In genomic region chr6:116096979-116097816, GRCh38 we compare ENCODE assay signal across 11 cellular contexts. TPM values are rescaled to one million over a fixed set of nuclear protein-coding genes. Genes with fewer than 3 reads are reported as not detected.
DNase-seq lines count a peak whose midpoint lies in the region; ATAC-seq and TF ChIP-seq lines count a peak whose summit lies in the region.
"Had no signal": no experiment of that assay in that cellular context is flagged by ENCODE, and none has a peak within 500 bp of the region (broad histone marks: within the 10 kb centered on the region; RNA-seq: fewer than 3 reads in every experiment).

No MANE protein-coding gene starts in this region.

- H4K20me1 ChIP-seq in OCI-LY7 (ENCODE audit: insufficient read depth, low read length): no peaks in the 10 kb centered on the region

- peak; percentile 76 for TF ChIP-seq CTCF in OCI-LY7 (conservative IDR thresholded peaks at IDR 0.05; ENCODE audit: low read length)
- TF ChIP-seq CTCF in fibroblast of mammary gland (conservative IDR thresholded peaks at IDR 0.05; ENCODE audit: control insufficient read depth, insufficient read depth, low read depth, low read length): peak; percentile 48
- TF ChIP-seq CTCF in thoracic aorta (IDR thresholded peaks at IDR 0.05): peak; percentile 59

- no peak for ATAC-seq in thoracic aorta (ENCODE audit: insufficient number of reproducible peaks, low FRiP score, low read depth)
- ATAC-seq in HG03571 (IDR thresholded peaks at IDR 0.05; ENCODE audit: unreplicated experiment): no peak
- ATAC-seq in GM21390 (IDR thresholded peaks at IDR 0.05; ENCODE audit: unreplicated experiment): no peak

- H3K4me1 ChIP-seq in OCI-LY7 (ENCODE audit: insufficient read depth, low read length, poor library complexity, severe bottlenecking) (peaks cover 23% of the 10 kb centered on the region), thoracic aorta (ENCODE audit: control insufficient read depth in 1 of 2, low read depth in 2 of 2) (peaks cover 24 to 54% of the 10 kb centered on the region in 2 donors)

- POLR2A ChIA-PET in OCI-LY7 (lab: Charles Lee): interaction anchor here (1.0 to 1.8 kb wide), 3 partner anchors 78 to 83 kb away, joined by 4 to 6 read pairs (median 4); no protein-coding TSS in a partner anchor

- BruUV-seq in OCI-LY7 (replicated peaks; lab: Mats Ljungman, UMichigan): no TSS peak

- H3K4me3 ChIP-seq in OCI-LY7 (ENCODE audit: low read depth, low read length, poor library complexity, severe bottlenecking): no peak overlapping the region
- H3K4me3 ChIP-seq in fibroblast of mammary gland (ENCODE audit: control insufficient read depth, low read depth, low read length): no peak overlapping the region
- H3K4me3 ChIP-seq in thoracic aorta: no peak overlapping the region

- H3K36me3 ChIP-seq in OCI-LY7 (ENCODE audit: insufficient read depth, low read length): 0 out of 2 replicates have a peak, but pooled peaks cover 3% of the 10 kb centered on the region
- no peaks in the 10 kb centered on the region for H3K36me3 ChIP-seq in thoracic aorta

- H3K79me2 ChIP-seq in OCI-LY7 (ENCODE audit: insufficient read depth, low read depth, low read length): peaks cover 9% of the 10 kb centered on the region

- no peaks in the 10 kb centered on the region for H3K27me3 ChIP-seq in thoracic aorta (replicated peaks; ENCODE audit: insufficient read depth)

- DNase-seq in SIG-M5 treated with dmso at 0.1 percent for 504 hours (lab: John Stamatoyannopoulos, UW; ENCODE audit: unreplicated experiment): peak; percentile 16
- DNase-seq in SIG-M5 (lab: John Stamatoyannopoulos, UW): no peak
- DNase-seq in OCI-LY7 (ENCODE audit: low spot score): peak; percentile 25
- peak; percentile 38 for DNase-seq in fibroblast of mammary gland (ENCODE audit: low read depth)
- DNase-seq in thoracic aorta (ENCODE audit: low spot score): no peak
- no peak for DNase-seq in activated effector memory CD4-positive, alpha-beta T cell treated with anti-CD3 and anti-CD28 coated beads, Interleukin-2, amount 50 U/mL, for 16 hours
- DNase-seq: Caco-2; NCI-H774; stimulated activated naive CD4-positive, alpha-beta T cell treated with Interleukin-2 at 50 U/mL for 16 hours had no signal

- H3K9me2 ChIP-seq in OCI-LY7 (ENCODE audit: insufficient read depth, low read length): no peaks in the 10 kb centered on the region

- intact Hi-C loops in OCI-LY7 (cut with micrococcal nuclease; ENCODE audit: unreplicated experiment): loop anchor here (1.0 kb wide), 1 partner anchor 87 kb away; no protein-coding TSS in a partner anchor

- CTCF ChIA-PET in OCI-LY7 (lab: Charles Lee; ENCODE audit: unreplicated experiment): interaction anchor here (1.7 kb wide), 1 partner anchor 86 kb away, joined by 6 read pairs; no protein-coding TSS in a partner anchor

- H3K9me3 ChIP-seq in OCI-LY7 (ENCODE audit: low read length) (peaks cover 13% of the 10 kb centered on the region; the same call in 1 of the 2 replicates), thoracic aorta (peaks cover 4% of the 10 kb centered on the region)

- no peak overlapping the region for H3K4me2 ChIP-seq in OCI-LY7 (ENCODE audit: low read length)

- H3K27ac ChIP-seq in OCI-LY7 (ENCODE audit: low read depth, low read length, poor library complexity, severe bottlenecking) (no peak overlapping the region), thoracic aorta (no peak overlapping the region)

- H2AFZ ChIP-seq in OCI-LY7 (ENCODE audit: low read length): no peak overlapping the region

RNA-seq across cellular contexts. Expression of gene NT5DC1, which starts 3.5 kb away (rescaled TPM):
- 11.3 and 20.5 TPM in 2 replicates for total RNA-seq in OCI-LY7 (2014; rRNA removed; shearing (Covaris generic))
- total RNA-seq in OCI-LY7 (2022): 58.8 and 65.0 TPM in 2 replicates
- total RNA-seq in thoracic aorta: 10 to 100 TPM; 15.4 to 25.0 TPM

RNA-seq across cellular contexts. Expression of gene COL10A1, which starts 28.7 kb away (rescaled TPM):
- total RNA-seq in OCI-LY7 (2014; rRNA removed; shearing (Covaris generic)): not detected in 2 replicates
- total RNA-seq in OCI-LY7 (2022) (not detected in 2 replicates), thoracic aorta (under 1 TPM in 1 of 2 donors, not detected in 1; 0.92 TPM)
- total RNA-seq: Caco-2 had no signal

RNA-seq across cellular contexts. Expression of gene FRK, which starts 36.5 kb away (rescaled TPM):
- 0.10 and 0.13 TPM in 2 replicates for total RNA-seq in OCI-LY7 (2014; rRNA removed; shearing (Covaris generic))
- 0.46 TPM in 2 replicates for total RNA-seq in OCI-LY7 (2022)
- total RNA-seq in thoracic aorta: 10 to 100 TPM; 16.0 to 20.0 TPM

Comparison
In these comparisons a context has a peak if more than half of its experiments do, and no peak if none do; other contexts are left out.
1. DNase-seq: peak in SIG-M5 treated with dmso at 0.1 percent for 504 hours (single experiment), OCI-LY7 (single experiment) and fibroblast of mammary gland (single experiment); none in SIG-M5 (single experiment), thoracic aorta (single experiment) and activated effector memory CD4-positive, alpha-beta T cell treated with anti-CD3 and anti-CD28 coated beads, Interleukin-2, amount 50 U/mL, for 16 hours (single experiment).
2. RNA of gene FRK, which starts 36.5 kb away (total RNA-seq): 16.0 to 20.0 TPM in thoracic aorta; 0.10 to 0.46 TPM in OCI-LY7; every median in the first group is over 10 times any median in the second.
3. Peak in every context shown above with its lines, with median percentiles within 50 percentile points of each other: CTCF ChIP-seq.